24 cellular contexts compared by ENCODE assay signal in the genomic region with DNA sequence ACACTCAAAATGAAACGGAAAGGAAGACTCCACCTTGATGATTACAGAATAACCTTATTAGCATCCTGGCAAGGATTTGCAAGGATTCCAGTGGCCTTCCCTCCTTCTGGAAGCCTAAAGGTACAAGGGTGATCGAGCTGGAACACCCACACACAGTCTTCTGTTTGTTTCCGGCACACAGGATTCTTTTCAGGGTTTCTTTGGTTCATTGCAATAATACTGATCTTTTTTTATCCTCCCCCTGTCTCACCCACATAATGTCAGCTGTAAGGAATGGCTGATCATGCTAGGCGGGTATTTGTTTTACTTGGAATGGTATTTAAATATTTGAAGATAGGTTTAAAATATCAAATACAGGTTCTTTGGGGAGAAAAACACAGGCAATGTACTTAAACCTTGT.
DNase-seq lines count a peak whose midpoint lies in the region; ATAC-seq, FAIRE-seq and TF ChIP-seq lines count a peak whose summit lies in the region.
"Had no signal": no experiment of that assay in that cellular context is flagged by ENCODE, and none has a peak within 500 bp of the region (broad histone marks: within the 10 kb centered on the region; RNA-seq: fewer than 3 reads in every experiment).

No MANE protein-coding gene starts in this region.

- H3K36me3 Mint-ChIP-seq in astrocyte (ENCODE audit: low read depth, unreplicated experiment): peaks cover 17% of the 10 kb centered on the region
- H3K36me3 Mint-ChIP-seq in type B pancreatic cell: peaks cover 4% of the 10 kb centered on the region
- H3K36me3 Mint-ChIP-seq: stimulated activated naive B cell treated with anti-CD40 and anti-IgM and Interleukin-4, amounts not matched to agents 10 μg/mL and 1 μg/mL and 100 μg/mL, for 72 hours had no signal

- H3K9me3 ChIP-seq in astrocyte (ENCODE audit: insufficient read depth, low read depth, low read length): no peaks in the 10 kb centered on the region
- no peaks in the 10 kb centered on the region for H3K9me3 ChIP-seq in esophagus muscularis mucosa
- no peaks in the 10 kb centered on the region for H3K9me3 ChIP-seq in osteoblast (ENCODE audit: low read depth, low read length)
- H3K9me3 ChIP-seq in body of pancreas: no peaks in the 10 kb centered on the region
- H3K9me3 ChIP-seq: HAP-1, Peyer's patch, testis had no signal

- H3K4me3 Mint-ChIP-seq in astrocyte (ENCODE audit: unreplicated experiment): no peak overlapping the region
- no peak overlapping the region for H3K4me3 Mint-ChIP-seq in type B pancreatic cell
- H3K4me3 Mint-ChIP-seq: CD4-positive, CD25-positive, alpha-beta regulatory T cell; nephron progenitor cell; stimulated activated naive B cell treated with anti-CD40 and anti-IgM and Interleukin-4, amounts not matched to agents 10 μg/mL and 1 μg/mL and 100 μg/mL, for 72 hours; T-helper 1 cell treated with Interleukin-12 subunit alpha and Interleukin-12 subunit beta and Interleukin-4 antibody, amounts not matched to agents 30 μg/mL and 1 μg/mL, for 36 hours had no signal

- no peak for TF ChIP-seq EP300 in esophagus muscularis mucosa (IDR thresholded peaks at IDR 0.05)

- H3K9me3 Mint-ChIP-seq in astrocyte (ENCODE audit: unreplicated experiment) (no peaks in the 10 kb centered on the region), type B pancreatic cell (no peaks in the 10 kb centered on the region)
- H3K9me3 Mint-ChIP-seq: nephron progenitor cell; stimulated activated naive B cell treated with anti-CD40 and anti-IgM and Interleukin-4, amounts not matched to agents 10 μg/mL and 1 μg/mL and 100 μg/mL, for 72 hours; T-helper 1 cell treated with Interleukin-12 subunit alpha and Interleukin-12 subunit beta and Interleukin-4 antibody, amounts not matched to agents 30 μg/mL and 1 μg/mL, for 36 hours had no signal

- H3K27me3 ChIP-seq in astrocyte (ENCODE audit: insufficient read depth, low read length) (no peaks in the 10 kb centered on the region), esophagus muscularis mucosa (no peaks in the 10 kb centered on the region), osteoblast (ENCODE audit: insufficient read depth, low read length) (no peaks in the 10 kb centered on the region), body of pancreas (no peaks in the 10 kb centered on the region)
- H3K27me3 ChIP-seq: hepatocyte, Peyer's patch, testis had no signal

- H3K9ac ChIP-seq in astrocyte (ENCODE audit: low read length): peak overlapping the region; percentile 36

- no peak overlapping the region for H2AFZ ChIP-seq in astrocyte (ENCODE audit: low read depth, low read length)
- no peak overlapping the region for H2AFZ ChIP-seq in osteoblast (ENCODE audit: low read length)
- H2AFZ ChIP-seq: hepatocyte had no signal

- H3K27ac ChIP-seq in astrocyte (ENCODE audit: low read depth, low read length) (peak overlapping the region; percentile 21), esophagus muscularis mucosa (replicated peaks in 1 of 4) (peak overlapping the region in 3 of 4 donors; percentile 7 to 24 (median 10)), osteoblast (ENCODE audit: low read depth, low read length) (peak overlapping the region; percentile 27), body of pancreas (no peak overlapping the region)
- H3K27ac ChIP-seq: hepatocyte, Peyer's patch, testis had no signal

- peak overlapping the region; percentile 70 for H3K4me2 ChIP-seq in astrocyte (ENCODE audit: low read length)
- peak overlapping the region; percentile 69 for H3K4me2 ChIP-seq in osteoblast (ENCODE audit: insufficient read depth, low read length)
- H3K4me2 ChIP-seq: hepatocyte had no signal

- ATAC-seq in body of pancreas (no peak), HG03354 (IDR thresholded peaks at IDR 0.05; ENCODE audit: poor library complexity, severe bottlenecking, unreplicated experiment) (no peak), GM18867 (IDR thresholded peaks at IDR 0.05; ENCODE audit: unreplicated experiment) (no peak)
- ATAC-seq: HepG2; stimulated activated naive B cell treated with anti-CD40 and anti-IgM and Interleukin-4, amounts not matched to agents 10 μg/mL and 1 μg/mL and 100 μg/mL, for 72 hours had no signal

- H3K79me2 ChIP-seq in astrocyte (ENCODE audit: insufficient read depth, low read length) (no peaks in the 10 kb centered on the region), osteoblast (ENCODE audit: insufficient read depth, low read length) (no peaks in the 10 kb centered on the region)
- H3K79me2 ChIP-seq: hepatocyte had no signal

- H4K20me1 ChIP-seq in astrocyte (ENCODE audit: insufficient read depth, low read length): no peaks in the 10 kb centered on the region
- H4K20me1 ChIP-seq in osteoblast (ENCODE audit: insufficient read depth, low read length): peaks cover 10% of the 10 kb centered on the region

- peaks cover 7% of the 10 kb centered on the region for H3K4me1 Mint-ChIP-seq in astrocyte (ENCODE audit: low read depth, unreplicated experiment)
- H3K4me1 Mint-ChIP-seq in type B pancreatic cell (ENCODE audit: unreplicated experiment): peaks cover 9% of the 10 kb centered on the region
- H3K4me1 Mint-ChIP-seq: stimulated activated naive B cell treated with anti-CD40 and anti-IgM and Interleukin-4, amounts not matched to agents 10 μg/mL and 1 μg/mL and 100 μg/mL, for 72 hours had no signal

- TF ChIP-seq POLR2A in esophagus muscularis mucosa (IDR thresholded peaks at IDR 0.05; ENCODE audit: low read depth): no peak
- TF ChIP-seq POLR2A in body of pancreas (IDR thresholded peaks at IDR 0.05): no peak

- intact Hi-C loops in esophagus muscularis mucosa (cut with DNase I): no loop called here
- intact Hi-C loops in body of pancreas (cut with DNase I): no loop called here

- no peaks in the 10 kb centered on the region for H3K27me3 Mint-ChIP-seq in astrocyte (ENCODE audit: low read depth, unreplicated experiment)
- peaks cover 2% of the 10 kb centered on the region for H3K27me3 Mint-ChIP-seq in type B pancreatic cell
- H3K27me3 Mint-ChIP-seq: CD4-positive, CD25-positive, alpha-beta regulatory T cell had no signal

- H3K4me1 ChIP-seq in astrocyte (ENCODE audit: insufficient read depth, low read length) (peaks cover 14% of the 10 kb centered on the region), esophagus muscularis mucosa (peaks cover 0 to 14% (median 13%) of the 10 kb centered on the region in 4 donors), osteoblast (ENCODE audit: insufficient read depth, low read length) (peaks cover 14% of the 10 kb centered on the region), body of pancreas (no peaks in the 10 kb centered on the region)
- H3K4me1 ChIP-seq: HAP-1, Peyer's patch, testis had no signal

- DNase-seq in astrocyte (ENCODE audit: low read depth) (peak; percentile 73), esophagus muscularis mucosa (ENCODE audit: extremely low spot score) (no peak), osteoblast (ENCODE audit: insufficient read length, low spot score, missing footprints) (no peak), body of pancreas (no peak), type B pancreatic cell (ENCODE audit: extremely low spot score, unreplicated experiment) (no peak)
- DNase-seq: CD4-positive, CD25-positive, alpha-beta regulatory T cell; effector CD4-positive, alpha-beta T cell; foreskin fibroblast; NCI-H1048; NCI-H1694 treated with DMSO at 0.1 percent for 48 hours; NCI-H2171; NCI-H524; Peyer's patch; stimulated activated CD4-positive, alpha-beta T cell treated with anti-CD3 and anti-CD28 coated beads, Interleukin-4, amount 100 ng/mL, for 24 hours; stimulated activated naive B cell treated with anti-CD40 and anti-IgM and Interleukin-4, amounts not matched to agents 10 μg/mL and 1 μg/mL and 100 μg/mL, for 72 hours; testis had no signal

- H3K36me3 ChIP-seq in astrocyte (ENCODE audit: insufficient read depth, low read length) (no peaks in the 10 kb centered on the region), esophagus muscularis mucosa (peaks cover 0 to 41% (median 18%) of the 10 kb centered on the region in 4 donors), osteoblast (ENCODE audit: insufficient read depth, low read length) (peaks cover 28% of the 10 kb centered on the region), body of pancreas (replicated peaks in 1 of 2; ENCODE audit: insufficient read depth in 1 of 2, low read depth in 2 of 2) (no peaks in the 10 kb centered on the region)
- H3K36me3 ChIP-seq: HAP-1 had no signal

- no peak for FAIRE-seq in astrocyte (lab: Jason Lieb, UNC)
- FAIRE-seq: GM19239, HepG2 had no signal

- WGBS in esophagus muscularis mucosa: 49% methylated on average over 4 of the region's 4 CpGs
- WGBS in body of pancreas, 2 donors: 70 to 74% methylated on average over 4 of the region's 4 CpGs

- H3K27ac Mint-ChIP-seq in astrocyte (ENCODE audit: unreplicated experiment) (no peak overlapping the region), type B pancreatic cell (no peak overlapping the region)
- H3K27ac Mint-ChIP-seq: nephron progenitor cell; stimulated activated naive B cell treated with anti-CD40 and anti-IgM and Interleukin-4, amounts not matched to agents 10 μg/mL and 1 μg/mL and 100 μg/mL, for 72 hours; T-helper 1 cell treated with Interleukin-12 subunit alpha and Interleukin-12 subunit beta and Interleukin-4 antibody, amounts not matched to agents 30 μg/mL and 1 μg/mL, for 36 hours had no signal

- TF ChIP-seq CTCF in astrocyte (IDR thresholded peaks at IDR 0.05; ENCODE audit: insufficient read depth, low read depth, low read length): no peak
- no peak for TF ChIP-seq CTCF in esophagus muscularis mucosa (IDR thresholded peaks at IDR 0.05)
- TF ChIP-seq CTCF in osteoblast (IDR thresholded peaks at IDR 0.05; ENCODE audit: extremely low read depth, low read depth, low read length): no peak
- no peak for TF ChIP-seq CTCF in body of pancreas (IDR thresholded peaks at IDR 0.05)
- no peak for TF ChIP-seq CTCF in type B pancreatic cell (conservative IDR thresholded peaks at IDR 0.05)

- H3K4me3 ChIP-seq in astrocyte (ENCODE audit: insufficient read depth, low read depth, low read length): no peak overlapping the region
- H3K4me3 ChIP-seq in esophagus muscularis mucosa: no peak overlapping the region
- no peak overlapping the region for H3K4me3 ChIP-seq in osteoblast (ENCODE audit: insufficient read depth, low read length)
- no peak overlapping the region for H3K4me3 ChIP-seq in body of pancreas
- H3K4me3 ChIP-seq: HAP-1, hepatocyte, Peyer's patch, testis had no signal

Comparison
In these comparisons a context has a peak if more than half of its experiments do, and no peak if none do; other contexts are left out.
1. H3K27ac ChIP-seq: peak in astrocyte (single experiment), esophagus muscularis mucosa (3 of 4) and osteoblast (single experiment); none in body of pancreas (0 of 4).